12 cellular contexts compared by ENCODE assay signal in genomic region chrX:2401590-2402360, GRCh38.
A peak's percentile ranks its signal among the peaks of the same experiment; 100 is the strongest.
DNase-seq lines count a peak whose midpoint lies in the region; ATAC-seq and TF ChIP-seq lines count a peak whose summit lies in the region.
"Had no signal": no experiment of that assay in that cellular context is flagged by ENCODE, and none has a peak within 500 bp of the region (broad histone marks: within the 10 kb centered on the region; RNA-seq: fewer than 3 reads in every experiment).

No MANE protein-coding gene starts in this region.

- no peak overlapping the region for H3K27ac Mint-ChIP-seq in stimulated activated naive B cell treated with anti-CD40 and anti-IgM and Interleukin-4, amounts not matched to agents 10 μg/mL and 1 μg/mL and 100 μg/mL, for 72 hours
- H3K27ac Mint-ChIP-seq: CD4-positive, alpha-beta T cell; IgD-negative memory B cell had no signal

- no peaks in the 10 kb centered on the region for H3K4me1 Mint-ChIP-seq in stimulated activated naive B cell treated with anti-CD40 and anti-IgM and Interleukin-4, amounts not matched to agents 10 μg/mL and 1 μg/mL and 100 μg/mL, for 72 hours
- H3K4me1 Mint-ChIP-seq: IgD-negative memory B cell had no signal

- POLR2A ChIA-PET in PC-3 (lab: Charles Lee; ENCODE audit: unreplicated experiment): no interaction called here

- DNase-seq in ELF-1 (ENCODE audit: low read depth, low spot score) (peak; percentile 49), brain pericyte (ENCODE audit: low read depth, low spot score) (peak; percentile 50), right cardiac atrium (peak in 1 of 3 donors; percentile 61), putamen (ENCODE audit: low spot score) (peak; percentile 14), RPMI8226 (no peak), PC-3 (no peak), amniotic stem cell (lab: John Stamatoyannopoulos, UW) (no peak)
- no peak for DNase-seq in stimulated activated naive B cell treated with anti-CD40 and anti-IgM and Interleukin-4, amounts not matched to agents 10 μg/mL and 1 μg/mL and 100 μg/mL, for 72 hours
- DNase-seq: activated gamma-delta T cell treated with Interleukin-2 at 50 U/mL for 16 hours; CD4-positive, alpha-beta T cell; GOT3 had no signal

- H4K20me1 ChIP-seq in PC-3 (ENCODE audit: low read length): no peaks in the 10 kb centered on the region

- H3K9me3 ChIP-seq in right cardiac atrium (ENCODE audit: control insufficient read depth, low read length) (no peaks in the 10 kb centered on the region), PC-3 (ENCODE audit: low read length) (no peaks in the 10 kb centered on the region)

- H3K4me3 ChIP-seq in right cardiac atrium (ENCODE audit: low read length): no peak overlapping the region
- no peak overlapping the region for H3K4me3 ChIP-seq in PC-3 (ENCODE audit: low read length)

- H3K27ac ChIP-seq in right cardiac atrium (ENCODE audit: low read length) (no peak overlapping the region), PC-3 (ENCODE audit: low read length) (no peak overlapping the region)

- no peaks in the 10 kb centered on the region for H3K4me1 ChIP-seq in right cardiac atrium (ENCODE audit: control insufficient read depth, insufficient read depth, low read length)
- peaks cover 4% of the 10 kb centered on the region; the same call in 1 of the 2 replicates for H3K4me1 ChIP-seq in PC-3 (ENCODE audit: insufficient read depth, low read length)

- no peaks in the 10 kb centered on the region for H3K9me2 ChIP-seq in PC-3 (replicated peaks; ENCODE audit: low read length)

- intact Hi-C loops in right cardiac atrium (cut with DNase I): no loop called here
- intact Hi-C loops in PC-3 (cut with micrococcal nuclease): no loop called here

- H3K79me2 ChIP-seq in PC-3 (ENCODE audit: low read length): no peaks in the 10 kb centered on the region

- no peak overlapping the region for H3K4me2 ChIP-seq in PC-3 (ENCODE audit: low read length)

- BruUV-seq in PC-3 (replicated peaks; lab: Mats Ljungman, UMichigan): no TSS peak

- no peaks in the 10 kb centered on the region for H3K9me3 Mint-ChIP-seq in stimulated activated naive B cell treated with anti-CD40 and anti-IgM and Interleukin-4, amounts not matched to agents 10 μg/mL and 1 μg/mL and 100 μg/mL, for 72 hours
- H3K9me3 Mint-ChIP-seq: CD4-positive, alpha-beta T cell; IgD-negative memory B cell had no signal

- CTCF ChIA-PET in PC-3 (lab: Charles Lee): no interaction called here

- no peak overlapping the region for H2AFZ ChIP-seq in PC-3 (ENCODE audit: low read length)

- H3K27me3 ChIP-seq in right cardiac atrium (ENCODE audit: control insufficient read depth, insufficient read depth) (no peaks in the 10 kb centered on the region), PC-3 (ENCODE audit: low read length) (no peaks in the 10 kb centered on the region)

- H3K4me3 Mint-ChIP-seq in stimulated activated naive B cell treated with anti-CD40 and anti-IgM and Interleukin-4, amounts not matched to agents 10 μg/mL and 1 μg/mL and 100 μg/mL, for 72 hours: no peak overlapping the region
- H3K4me3 Mint-ChIP-seq: CD4-positive, alpha-beta T cell; IgD-negative memory B cell had no signal

- H3K36me3 ChIP-seq in PC-3 (ENCODE audit: low read depth, low read length): no peaks in the 10 kb centered on the region

- no peak overlapping the region for H3K9ac ChIP-seq in PC-3 (ENCODE audit: low read length)

- 82% methylated on average over 21 of the region's 21 CpGs for WGBS in right cardiac atrium

- no peaks in the 10 kb centered on the region for H3K27me3 Mint-ChIP-seq in stimulated activated naive B cell treated with anti-CD40 and anti-IgM and Interleukin-4, amounts not matched to agents 10 μg/mL and 1 μg/mL and 100 μg/mL, for 72 hours
- H3K27me3 Mint-ChIP-seq: CD4-positive, alpha-beta T cell; IgD-negative memory B cell had no signal

- ATAC-seq in right cardiac atrium (peak; percentile 67 to 77), PC-3 (no peak)
- no peak for ATAC-seq in stimulated activated naive B cell treated with anti-CD40 and anti-IgM and Interleukin-4, amounts not matched to agents 10 μg/mL and 1 μg/mL and 100 μg/mL, for 72 hours (replicated peaks)

- TF ChIP-seq CTCF in PC-3 (conservative IDR thresholded peaks at IDR 0.05; ENCODE audit: low read depth, low read length): no peak

- H3F3A ChIP-seq in PC-3 (ENCODE audit: low read length, unreplicated experiment): no peaks in the 10 kb centered on the region

- H3K36me3 Mint-ChIP-seq in stimulated activated naive B cell treated with anti-CD40 and anti-IgM and Interleukin-4, amounts not matched to agents 10 μg/mL and 1 μg/mL and 100 μg/mL, for 72 hours: peaks cover 27 to 45% of the 10 kb centered on the region in 2 donors

Comparison
In these comparisons a context has a peak if more than half of its experiments do, and no peak if none do; other contexts are left out.
1. DNase-seq: peak in ELF-1 (single experiment), brain pericyte (single experiment) and putamen (single experiment); none in RPMI8226 (single experiment), stimulated activated naive B cell treated with anti-CD40 and anti-IgM and Interleukin-4, amounts not matched to agents 10 μg/mL and 1 μg/mL and 100 μg/mL, for 72 hours (single experiment), PC-3 (single experiment) and amniotic stem cell (single experiment).
2. ATAC-seq: peak in right cardiac atrium (2 of 2); none in stimulated activated naive B cell treated with anti-CD40 and anti-IgM and Interleukin-4, amounts not matched to agents 10 μg/mL and 1 μg/mL and 100 μg/mL, for 72 hours (0 of 2) and PC-3 (single experiment).